In genomic region chr17:3657588-3657869, GRCh38 we compare ENCODE assay signal across 27 cellular contexts. TPM values are rescaled to one million over a fixed set of nuclear protein-coding genes. Genes with fewer than 3 reads are reported as not detected.
"Had no signal": no experiment of that assay in that cellular context is flagged by ENCODE, and none has a peak within 500 bp of the region (broad histone marks: within the 10 kb centered on the region; RNA-seq: fewer than 3 reads in every experiment).

No MANE protein-coding gene starts in this region.

- H3K79me2 ChIP-seq: hepatocyte had no signal

- FAIRE-seq: pancreas, small intestine had no signal

- H3K27ac ChIP-seq: epithelial cell of prostate, hepatocyte, left lung, neural progenitor cell, pancreas, right lobe of liver, upper lobe of right lung had no signal

- H3K4me3 Mint-ChIP-seq: mesothelial cell of epicardium, naive B cell, nephron, neural progenitor cell had no signal

- H3K4me2 ChIP-seq: hepatocyte, neural progenitor cell had no signal

- DNase-seq: cerebellar nuclear complex; cortex of kidney; dorsolateral prefrontal cortex; effector CD4-positive, alpha-beta T cell; foreskin fibroblast; gastrocnemius medialis; left cardiac atrium; mesenchymal stem cell; naive B cell; pancreas; right lobe of liver; small intestine; stimulated activated CD4-positive, alpha-beta T cell treated with anti-CD3 and anti-CD28 coated beads, Interleukin-1b, Interleukin-23, amount 100 ng/mL, for 48 hours; stimulated activated CD4-positive, alpha-beta T cell treated with anti-CD3 and anti-CD28 coated beads, Interleukin-4, amount 100 ng/mL, for 1 hour; stimulated activated CD8-positive, alpha-beta memory T cell treated with anti-CD3 and anti-CD28 coated beads, Interleukin-4, amount 100 ng/mL, for 48 hours; stimulated activated naive CD4-positive, alpha-beta T cell treated with Interleukin-2 at 50 U/mL for 16 hours; stomach; tibial artery; upper lobe of right lung; uterus had no signal

- H3K4me3 ChIP-seq: gastrocnemius medialis, hepatocyte, left lung, mucosa of descending colon, neural progenitor cell, pancreas, right lobe of liver, stomach, tibial artery, upper lobe of right lung, uterus had no signal

- H3K9me3 Mint-ChIP-seq: mesothelial cell of epicardium, naive B cell, nephron, neural progenitor cell had no signal

- H3K27me3 ChIP-seq: dorsolateral prefrontal cortex, gastrocnemius medialis, hepatocyte, left lung, neural progenitor cell, pancreas, right lobe of liver, stomach, tibial artery, upper lobe of right lung, uterus had no signal

- H3K4me1 ChIP-seq: neural progenitor cell had no signal

- H3K9me3 ChIP-seq: gastrocnemius medialis, left lung, mucosa of descending colon, pancreas, right lobe of liver, stomach, tibial artery, upper lobe of right lung, uterus had no signal

- H3K27ac Mint-ChIP-seq: mesothelial cell of epicardium, nephron had no signal

- H3K27me3 Mint-ChIP-seq: naive B cell had no signal

- H3K9ac ChIP-seq: neural progenitor cell had no signal

- H2AFZ ChIP-seq: hepatocyte, neural progenitor cell had no signal

- H3K36me3 ChIP-seq: neural progenitor cell, pancreas, right lobe of liver, upper lobe of right lung, uterus had no signal

- ATAC-seq: gastrocnemius medialis, left cardiac atrium, left lung, mucosa of descending colon, pancreas, right lobe of liver, upper lobe of right lung had no signal

- H3K36me3 Mint-ChIP-seq: mesothelial cell of epicardium, naive B cell had no signal

RNA-seq across cellular contexts. Expression of gene P2RX5, which starts 38.4 kb away (rescaled TPM):
- total RNA-seq: hepatocyte had no signal
- polyA plus RNA-seq: hepatocyte had no signal
